8 cellular contexts compared by ENCODE assay signal in the genomic region with DNA sequence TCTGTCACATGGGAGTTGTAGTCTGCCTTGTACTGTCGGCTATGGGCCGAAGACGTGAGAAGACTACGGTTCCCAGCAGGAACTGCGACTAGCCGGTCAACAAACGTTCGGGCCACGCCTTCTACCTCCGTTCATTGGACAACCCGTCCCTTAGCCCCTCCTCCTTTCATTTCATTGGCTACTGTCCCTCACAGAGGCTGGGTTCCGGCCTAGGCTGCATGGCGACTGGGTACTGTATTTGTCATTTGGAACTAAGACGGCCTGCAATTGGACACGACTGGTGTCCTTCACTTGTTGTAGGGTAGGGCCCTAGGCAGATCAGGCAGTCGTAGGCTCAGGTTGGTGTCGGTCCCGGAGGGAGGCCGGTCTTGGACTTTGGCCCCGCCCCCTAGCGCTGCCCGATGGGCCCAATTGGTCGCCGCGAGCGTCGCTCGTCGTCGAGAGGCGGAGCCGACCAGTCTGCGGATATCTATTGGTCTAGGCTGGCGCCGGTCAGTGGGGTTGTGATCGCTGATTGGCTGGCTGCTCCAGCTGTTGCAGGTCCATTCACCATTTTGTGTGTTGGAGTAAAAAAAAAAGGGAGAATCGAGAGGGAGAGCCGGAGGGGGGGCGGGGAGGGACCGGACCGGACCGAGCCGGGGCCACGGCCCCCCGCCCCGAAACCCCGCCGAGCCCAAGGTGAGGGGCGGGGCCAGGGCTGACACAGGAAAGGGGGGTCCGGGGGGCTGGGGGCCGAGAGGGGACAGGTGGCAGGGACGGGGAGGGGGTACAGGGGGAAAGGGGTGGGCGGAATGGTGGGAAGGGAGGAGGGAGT. TPM values are rescaled to one million over a fixed set of nuclear protein-coding genes. Genes with fewer than 3 reads are reported as not detected.
DNase-seq lines count a peak whose midpoint lies in the region; ATAC-seq, FAIRE-seq and TF ChIP-seq lines count a peak whose summit lies in the region.

Gene CIC (plus strand): TSS at position 549 of the 814 bp plus-strand sequence. CDS start 2,532 bp downstream, outside the sequence.

- H2BK15ac ChIP-seq in IMR-90 (ENCODE audit: low read depth, low read length): peak within 1 kb of the TSS; percentile 84; the same call in 2 of the 3 replicates

- dilution Hi-C loops in IMR-90 (cut with HindIII; ENCODE audit: low sequenced_read_pairs, unreplicated experiment): no loop called here

- H2BK20ac ChIP-seq in IMR-90 (ENCODE audit: low read depth, low read length): peak within 1 kb of the TSS; percentile 92

- H3K27ac Mint-ChIP-seq in Calu3 (ENCODE audit: unreplicated experiment): no peak within 1 kb of the TSS

- H3K9ac ChIP-seq in IMR-90 (ENCODE audit: low read depth, low read length): peak within 1 kb of the TSS; percentile 93

- H4K91ac ChIP-seq in IMR-90 (ENCODE audit: insufficient read depth, low read depth, low read length): peak within 1 kb of the TSS; percentile 98

- peak within 1 kb of the TSS; percentile 97 for H3K23ac ChIP-seq in IMR-90 (ENCODE audit: low read depth, low read length)

- no peak within 1 kb of the TSS for H3K4me3 Mint-ChIP-seq in Calu3 (ENCODE audit: low read depth, unreplicated experiment)

- no peak for TF ChIP-seq POLR2A in IMR-90 (IDR thresholded peaks at IDR 0.05; ENCODE audit: low read depth, low read length)

- H3K4me1 Mint-ChIP-seq in Calu3 (ENCODE audit: low read depth, unreplicated experiment): peaks cover 8% of the 10 kb centered on the region

- peak within 1 kb of the TSS; percentile 99 for H2AFZ ChIP-seq in IMR-90 (replicated peaks; ENCODE audit: low read length, poor library complexity)
- H2AFZ ChIP-seq in OCI-LY7 (ENCODE audit: low read length): peak within 1 kb of the TSS; percentile 87

- H3K18ac ChIP-seq in IMR-90 (ENCODE audit: low read depth, low read length): peak within 1 kb of the TSS; percentile 85

- H4K8ac ChIP-seq in IMR-90 (ENCODE audit: low read depth in 2 of 2, low read length in 2 of 2): peak within 1 kb of the TSS; percentile 58 to 98

- peak; percentile 100 for DNase-seq in Calu3
- peak; percentile 100 for DNase-seq in IMR-90
- DNase-seq in OCI-LY7 (ENCODE audit: low spot score): peak; percentile 100
- DNase-seq in activated T-cell treated with anti-CD3 and anti-CD28 coated beads for 1 hour (ENCODE audit: low read depth): peak; percentile 98
- DNase-seq in mesenteric fat pad (ENCODE audit: low spot score): peak; percentile 100
- DNase-seq in stimulated activated CD8-positive, alpha-beta memory T cell treated with anti-CD3 and anti-CD28 coated beads, Interleukin-15, amount 100 ng/mL, for 24 hours (ENCODE audit: low read depth): peak; percentile 95

- H2AK5ac ChIP-seq in IMR-90 (ENCODE audit: low read depth, low read length): peak within 1 kb of the TSS; percentile 100

- H3K4me3 ChIP-seq in IMR-90 (ENCODE audit: insufficient read depth, low read depth, low read length): peak within 1 kb of the TSS; percentile 71
- H3K4me3 ChIP-seq in OCI-LY7 (ENCODE audit: low read depth, low read length, poor library complexity, severe bottlenecking): peak within 1 kb of the TSS; percentile 73

- peaks cover 10% of the 10 kb centered on the region for H3K4me1 ChIP-seq in IMR-90 (ENCODE audit: control insufficient read depth, insufficient read depth, low read length)
- H3K4me1 ChIP-seq in OCI-LY7 (ENCODE audit: insufficient read depth, low read length, poor library complexity, severe bottlenecking): peaks cover 32% of the 10 kb centered on the region

- CTCF ChIA-PET in Calu3 (lab: Charles Lee): interaction anchor here (0.5 to 2.0 kb wide), 3 partner anchors 11 to 821 kb away, joined by 4 to 8 read pairs (median 7); no protein-coding TSS in a partner anchor
- CTCF ChIA-PET in IMR-90 (lab: Yijun Ruan, JAX): interaction anchor here (2.7 kb wide), 1 partner anchor 10 kb away, joined by 12 read pairs; no protein-coding TSS in a partner anchor
- CTCF ChIA-PET in OCI-LY7 (lab: Charles Lee; ENCODE audit: unreplicated experiment): no interaction called here

- H2AK9ac ChIP-seq in IMR-90 (replicated peaks; ENCODE audit: low read depth, low read length, poor library complexity): peak within 1 kb of the TSS; percentile 99

- peak within 1 kb of the TSS; percentile 55 for H4K5ac ChIP-seq in IMR-90 (ENCODE audit: low read depth, low read length)

- H2BK120ac ChIP-seq in IMR-90 (ENCODE audit: low read depth, low read length): peak within 1 kb of the TSS; percentile 98

- H3K27me3 Mint-ChIP-seq in Calu3 (ENCODE audit: unreplicated experiment): no peaks in the 10 kb centered on the region

- H3K36me3 ChIP-seq in IMR-90 (ENCODE audit: control insufficient read depth, insufficient read depth, low read length): peaks cover 9% of the 10 kb centered on the region
- H3K36me3 ChIP-seq in OCI-LY7 (ENCODE audit: insufficient read depth, low read length): no peaks in the 10 kb centered on the region

- peaks cover 4% of the 10 kb centered on the region for H3K9me1 ChIP-seq in IMR-90 (ENCODE audit: insufficient read depth, low read length)

- POLR2A ChIA-PET in IMR-90 (lab: Charles Lee; ENCODE audit: unreplicated experiment): no interaction called here
- POLR2A ChIA-PET in OCI-LY7 (lab: Charles Lee): no interaction called here

- H3K27me3 ChIP-seq in IMR-90 (ENCODE audit: control insufficient read depth, insufficient read depth, low read length): no peaks in the 10 kb centered on the region

- peak within 1 kb of the TSS; percentile 99 for H3K4ac ChIP-seq in IMR-90 (ENCODE audit: low read depth, low read length)

- H3K9me3 ChIP-seq in IMR-90 (ENCODE audit: control insufficient read depth, insufficient read depth, low read length): no peaks in the 10 kb centered on the region
- no peaks in the 10 kb centered on the region for H3K9me3 ChIP-seq in OCI-LY7 (ENCODE audit: low read length)

- no peak for TF ChIP-seq RAD21 in IMR-90 (IDR thresholded peaks at IDR 0.05; ENCODE audit: low read length)

- in situ Hi-C loops in IMR-90 (cut with MboI; ENCODE audit: low sequenced_read_pairs): no loop called here

- peak; percentile 100 for FAIRE-seq in endometrium (lab: Jason Lieb, UNC)

- BruUV-seq in Calu3 (replicated peaks; lab: Mats Ljungman, UMichigan): TSS peak; percentile 94
- BruUV-seq in IMR-90 (replicated peaks; lab: Mats Ljungman, UMichigan): no TSS peak
- BruUV-seq in OCI-LY7 (replicated peaks; lab: Mats Ljungman, UMichigan): no TSS peak

- peak within 1 kb of the TSS; percentile 95 for H3K4me2 ChIP-seq in IMR-90 (ENCODE audit: low read depth, low read length)
- peak within 1 kb of the TSS; percentile 99 for H3K4me2 ChIP-seq in OCI-LY7 (ENCODE audit: low read length)

- H3K56ac ChIP-seq in IMR-90 (ENCODE audit: extremely low read depth, insufficient read depth, low read length): peak within 1 kb of the TSS; percentile 99

- H2BK5ac ChIP-seq in IMR-90 (ENCODE audit: low read depth, low read length, poor library complexity, severe bottlenecking): peak within 1 kb of the TSS; percentile 95

- peaks cover 9% of the 10 kb centered on the region; the same call in 1 of the 2 replicates for H3K79me2 ChIP-seq in OCI-LY7 (ENCODE audit: insufficient read depth, low read depth, low read length)

- H3K79me1 ChIP-seq in IMR-90 (ENCODE audit: low read depth in 1 of 2, low read length in 2 of 2): peaks cover 15 to 35% of the 10 kb centered on the region in 2 experiments

- WGBS in IMR-90 (ENCODE audit: extremely low coverage in 2 of 2, insufficient read length in 1 of 2), 2 experiments: 1% methylated on average over 12 of the region's 53 CpGs; no CpG with 5 or more reads in 1 of the 2 experiments

- peaks cover 13% of the 10 kb centered on the region for H3K36me3 Mint-ChIP-seq in Calu3 (ENCODE audit: insufficient read depth, unreplicated experiment)

- H3K14ac ChIP-seq in IMR-90 (replicated peaks; ENCODE audit: low read depth, low read length): peak within 1 kb of the TSS; percentile 99

- intact Hi-C loops in Calu3 (cut with micrococcal nuclease; ENCODE audit: unreplicated experiment): no loop called here
- intact Hi-C loops in IMR-90 (cut with micrococcal nuclease): no loop called here
- intact Hi-C loops in OCI-LY7 (cut with micrococcal nuclease; ENCODE audit: unreplicated experiment): no loop called here

- H3K27ac ChIP-seq in IMR-90 (ENCODE audit: insufficient read depth, low read length) (peak within 1 kb of the TSS; percentile 90), OCI-LY7 (ENCODE audit: low read depth, low read length, poor library complexity, severe bottlenecking) (peak within 1 kb of the TSS; percentile 75)

- H4K20me1 ChIP-seq in IMR-90 (ENCODE audit: insufficient read depth, low read length): 0 out of 2 replicates have a peak, but pooled peaks cover under 1% of the 10 kb centered on the region
- no peaks in the 10 kb centered on the region for H4K20me1 ChIP-seq in OCI-LY7 (ENCODE audit: insufficient read depth, low read length)

- H3K9me2 ChIP-seq in OCI-LY7 (ENCODE audit: insufficient read depth, low read length): no peaks in the 10 kb centered on the region

- no peaks in the 10 kb centered on the region for H3K9me3 Mint-ChIP-seq in Calu3 (ENCODE audit: low read depth, unreplicated experiment)

- TF ChIP-seq CTCF in Calu3 (IDR thresholded peaks at IDR 0.05; ENCODE audit: unreplicated experiment): no peak
- TF ChIP-seq CTCF in IMR-90 (conservative IDR thresholded peaks at IDR 0.05; ENCODE audit: low read depth, low read length): 0 out of 2 replicates have a peak, but pooled peaks have one; percentile 0
- no peak for TF ChIP-seq CTCF in OCI-LY7 (conservative IDR thresholded peaks at IDR 0.05; ENCODE audit: low read length)

- ATAC-seq in GM21529 (IDR thresholded peaks at IDR 0.05; ENCODE audit: unreplicated experiment): peak; percentile 77
- peak; percentile 88 for ATAC-seq in IMR-90 (ENCODE audit: low read depth)

TF ChIP-seq in IMR-90, 13 proteins besides CTCF, POLR2A, EP300 and RAD21 (continues in another document):
- peak; percentile 23; the same call in 1 of the 2 replicates for TF ChIP-seq MAZ (IDR thresholded peaks at IDR 0.05; ENCODE audit: borderline replicate concordance, low read depth, low read length)
- TF ChIP-seq MXI1 (IDR thresholded peaks at IDR 0.05; ENCODE audit: borderline replicate concordance, low read depth, low read length): no peak
- peak; percentile 87; the same call in 1 of the 2 replicates for TF ChIP-seq FOS (IDR thresholded peaks at IDR 0.05; ENCODE audit: low read depth, low read length)

RNA-seq across cellular contexts. Expression of gene CIC, which starts in this region (rescaled TPM):
- total RNA-seq in Calu3 (2022) (72.6 and 75.5 TPM in 2 replicates), IMR-90 (2012; rRNA removed) (1.8 and 2.5 TPM in 2 replicates), OCI-LY7 (2022) (48.2 and 59.3 TPM in 2 replicates), mesenteric fat pad (57.9 TPM)
- 23.2 and 27.3 TPM in 2 replicates for polyA plus RNA-seq in IMR-90 (2012; rRNA removed)
- polyA plus RNA-seq in IMR-90 (2012; cell fraction: cytosol; rRNA removed): 20.0 and 22.5 TPM in 2 replicates
- 50.1 and 139 TPM in 2 replicates for polyA plus RNA-seq in IMR-90 (2012; cell fraction: nucleus; rRNA removed; ENCODE audit: low replicate concordance)
- total RNA-seq in OCI-LY7 (2014; rRNA removed; shearing (Covaris generic)): 20.7 and 26.8 TPM in 2 replicates

Comparison
In these comparisons a context has a peak if more than half of its experiments do, and no peak if none do; other contexts are left out.
1. Peak in every context shown above with its lines: DNase-seq, ATAC-seq, H3K4me3 ChIP-seq and H3K27ac ChIP-seq.